ENCODE assay signal across 26 cellular contexts in genomic region chr4:61992351-61992750, GRCh38.
DNase-seq lines count a peak whose midpoint lies in the region; ATAC-seq and TF ChIP-seq lines count a peak whose summit lies in the region.
"Had no signal": no experiment of that assay in that cellular context is flagged by ENCODE, and none has a peak within 500 bp of the region (broad histone marks: within the 10 kb centered on the region; RNA-seq: fewer than 3 reads in every experiment).

No MANE protein-coding gene starts in this region.

- H3F3A ChIP-seq in smooth muscle cell (ENCODE audit: low read depth): no peaks in the 10 kb centered on the region

- intact Hi-C loops in body of pancreas (cut with DNase I): no loop called here

- no peak overlapping the region for H4K8ac ChIP-seq in mesendoderm (ENCODE audit: low read depth, low read length)

- H3K79me1 ChIP-seq in mesendoderm (ENCODE audit: low read length): no peaks in the 10 kb centered on the region

- DNase-seq in NCI-H1092 treated with DMSO at 0.1 percent for 48 hours (lab: John Stamatoyannopoulos, UW): peak; percentile 22
- DNase-seq in NCI-H1092 (lab: John Stamatoyannopoulos, UW): no peak
- peak; percentile 31 for DNase-seq in NCI-H2171 (lab: John Stamatoyannopoulos, UW)
- DNase-seq in SK-N-DZ (ENCODE audit: low spot score): peak; percentile 25
- DNase-seq in mesendoderm: peak; percentile 9
- DNase-seq in body of pancreas: no peak
- DNase-seq in smooth muscle cell (lab: John Stamatoyannopoulos, UW; ENCODE audit: unreplicated experiment): no peak
- DNase-seq: activated gamma-delta T cell treated with Interleukin-2 at 50 U/mL for 16 hours; activated naive CD8-positive, alpha-beta T cell treated with anti-CD3 and anti-CD28 coated beads, Interleukin-2, amount 50 U/mL, for 24 hours; activated T-cell treated with anti-CD3 and anti-CD28 coated beads, Interleukin-2, amount 50 U/mL, for 24 hours; CD4-positive, alpha-beta T cell; DMS53; effector CD8-positive, alpha-beta T cell; GF-D8; GOT3; head of caudate nucleus; KG1; MM.1S; NCI-H1930; Peyer's patch; psoas muscle; stimulated activated CD4-positive, alpha-beta T cell treated with anti-CD3 and anti-CD28 coated beads, Interleukin-1b, Interleukin-23, amount 100 ng/mL, for 48 hours; T-cell had no signal

- H3K18ac ChIP-seq in mesendoderm (ENCODE audit: low read length): no peak overlapping the region

- no peaks in the 10 kb centered on the region for H3K9me3 ChIP-seq in body of pancreas
- no peaks in the 10 kb centered on the region for H3K9me3 ChIP-seq in smooth muscle cell (replicated peaks; ENCODE audit: low read depth)
- H3K9me3 ChIP-seq: Peyer's patch, psoas muscle had no signal

- H2BK120ac ChIP-seq in mesendoderm (ENCODE audit: low read depth, low read length): no peak overlapping the region

- no peaks in the 10 kb centered on the region for H3K79me2 ChIP-seq in mesendoderm (ENCODE audit: control insufficient read depth, insufficient read depth, low read length)
- H3K79me2 ChIP-seq in smooth muscle cell (ENCODE audit: low read depth): no peaks in the 10 kb centered on the region

- H3K4me2 ChIP-seq in mesendoderm (ENCODE audit: low read length) (no peak overlapping the region), smooth muscle cell (no peak overlapping the region)

- ATAC-seq in HG03039 (IDR thresholded peaks at IDR 0.05; ENCODE audit: unreplicated experiment) (no peak), body of pancreas (no peak)
- ATAC-seq: activated naive CD8-positive, alpha-beta T cell treated with anti-CD3 and anti-CD28 coated beads, Interleukin-2, amount 50 U/mL, for 24 hours; psoas muscle; T-cell had no signal

- H2BK5ac ChIP-seq in mesendoderm (ENCODE audit: low read length): no peak overlapping the region

- H3K27ac ChIP-seq in mesendoderm (ENCODE audit: low read depth, low read length) (no peak overlapping the region), body of pancreas (no peak overlapping the region), smooth muscle cell (ENCODE audit: low read depth) (no peak overlapping the region)
- H3K27ac ChIP-seq: 22Rv1, Peyer's patch, psoas muscle, skin epidermis had no signal

- no peak overlapping the region for H3K4ac ChIP-seq in mesendoderm (ENCODE audit: low read depth, low read length)

- no peaks in the 10 kb centered on the region for H4K20me1 ChIP-seq in smooth muscle cell (ENCODE audit: low read depth)

- H3K27me3 ChIP-seq in mesendoderm (ENCODE audit: insufficient read depth, low read length, poor library complexity): no peaks in the 10 kb centered on the region
- H3K27me3 ChIP-seq in body of pancreas: no peaks in the 10 kb centered on the region
- no peaks in the 10 kb centered on the region for H3K27me3 ChIP-seq in smooth muscle cell (ENCODE audit: low read depth)
- H3K27me3 ChIP-seq: Peyer's patch had no signal

- H3K4me3 ChIP-seq in mesendoderm (ENCODE audit: low read length): no peak overlapping the region
- H3K4me3 ChIP-seq in body of pancreas: no peak overlapping the region
- no peak overlapping the region for H3K4me3 ChIP-seq in smooth muscle cell
- H3K4me3 ChIP-seq: Peyer's patch, psoas muscle, skin epidermis had no signal

- H3K56ac ChIP-seq in mesendoderm (ENCODE audit: low read length): no peak overlapping the region

- no peak overlapping the region for H2AK5ac ChIP-seq in mesendoderm (ENCODE audit: low read length)

- TF ChIP-seq CTCF in body of pancreas (IDR thresholded peaks at IDR 0.05) (no peak), smooth muscle cell (IDR thresholded peaks at IDR 0.05; ENCODE audit: borderline replicate concordance, insufficient read depth, poor library complexity, severe bottlenecking) (no peak)

- no peak overlapping the region for H3K9ac ChIP-seq in mesendoderm (ENCODE audit: low read length)
- no peak overlapping the region for H3K9ac ChIP-seq in smooth muscle cell (ENCODE audit: low read depth)

- H4K5ac ChIP-seq in mesendoderm (ENCODE audit: low read length): no peak overlapping the region

- no peak overlapping the region for H3K23ac ChIP-seq in mesendoderm (ENCODE audit: low read length)

- no peak overlapping the region for H2BK15ac ChIP-seq in mesendoderm (replicated peaks; ENCODE audit: low read depth)

- no CpG with 5 or more reads among the region's 2 CpGs for WGBS in mesendoderm (ENCODE audit: extremely low coverage, insufficient coverage, low lambda C conversion rate)
- WGBS in body of pancreas, 2 donors: 31 to 44% methylated on average over 2 of the region's 2 CpGs
- 61% methylated on average over 2 of the region's 2 CpGs for WGBS in smooth muscle cell (ENCODE audit: low lambda C conversion rate)

- no peaks in the 10 kb centered on the region for H3K36me3 ChIP-seq in mesendoderm (ENCODE audit: control insufficient read depth, insufficient read depth, low read length)
- no peaks in the 10 kb centered on the region for H3K36me3 ChIP-seq in body of pancreas (replicated peaks in 1 of 2; ENCODE audit: insufficient read depth in 1 of 2, low read depth in 2 of 2)
- no peaks in the 10 kb centered on the region for H3K36me3 ChIP-seq in smooth muscle cell (ENCODE audit: low read depth)
- H3K36me3 ChIP-seq: Peyer's patch had no signal

- no peak for TF ChIP-seq POLR2A in body of pancreas (IDR thresholded peaks at IDR 0.05)

- no peak overlapping the region for H2AFZ ChIP-seq in smooth muscle cell (ENCODE audit: low read depth)

- H3K4me1 ChIP-seq in mesendoderm (ENCODE audit: control insufficient read depth, low read depth, low read length): peaks cover 2% of the 10 kb centered on the region
- no peaks in the 10 kb centered on the region for H3K4me1 ChIP-seq in body of pancreas
- H3K4me1 ChIP-seq in smooth muscle cell (ENCODE audit: low read depth): peaks cover 4% of the 10 kb centered on the region
- H3K4me1 ChIP-seq: Peyer's patch, psoas muscle had no signal

Comparison
In these comparisons a context has a peak if more than half of its experiments do, and no peak if none do; other contexts are left out.
1. DNase-seq: peak in NCI-H1092 treated with DMSO at 0.1 percent for 48 hours (single experiment), NCI-H2171 (single experiment), SK-N-DZ (single experiment) and mesendoderm (single experiment); none in NCI-H1092 (single experiment), body of pancreas (0 of 4) and smooth muscle cell (single experiment).